In the genomic region with DNA sequence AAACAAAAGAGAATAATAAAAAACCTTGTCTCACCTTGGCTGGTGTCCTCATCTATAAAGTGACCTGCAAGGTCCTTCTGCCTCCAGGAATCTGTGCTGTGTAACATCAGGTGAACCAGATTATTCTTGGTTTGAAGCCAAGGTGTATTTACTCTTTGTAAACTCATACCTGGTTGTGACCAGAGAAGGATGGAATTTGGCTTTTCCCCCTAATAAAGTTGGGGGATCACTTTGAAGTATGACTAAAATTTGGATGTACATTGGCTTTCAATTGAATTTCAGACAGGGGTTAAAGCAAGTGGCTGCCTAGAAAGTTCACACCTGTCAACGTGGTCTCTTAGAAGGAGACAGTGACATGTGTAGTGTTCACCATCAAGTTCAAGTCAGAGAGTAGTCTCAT, we compare ENCODE assay signal across 20 cellular contexts.
"Had no signal": no experiment of that assay in that cellular context is flagged by ENCODE, and none has a peak within 500 bp of the region (broad histone marks: within the 10 kb centered on the region; RNA-seq: fewer than 3 reads in every experiment).

No MANE protein-coding gene starts in this region.

- H3K4me3 ChIP-seq: coronary artery, dorsolateral prefrontal cortex, esophagus squamous epithelium, gastrocnemius medialis, heart right ventricle, left lung, lower lobe of right lung, mucosa of descending colon had no signal

- DNase-seq: dermis blood vessel endothelial cell; dorsolateral prefrontal cortex; effector CD4-positive, alpha-beta T cell; effector memory CD4-positive, alpha-beta T cell; esophagus squamous epithelium; foreskin fibroblast; foreskin melanocyte; gastrocnemius medialis; glutamatergic neuron; head of caudate nucleus; heart right ventricle; hippocampal formation; left cardiac atrium; left lung; left ventricle myocardium superior; lower lobe of right lung; mesenchymal stem cell; mucosa of descending colon; naive B cell had no signal

- H3K4me1 ChIP-seq: esophagus squamous epithelium, gastrocnemius medialis, heart right ventricle, left lung, lower lobe of right lung had no signal

- H3K27ac ChIP-seq: coronary artery, dorsolateral prefrontal cortex, esophagus squamous epithelium, gastrocnemius medialis, heart right ventricle, left lung, lower lobe of right lung had no signal

- ATAC-seq: gastrocnemius medialis, heart right ventricle, left cardiac atrium, left lung, left ventricle myocardium superior, lower lobe of right lung, mucosa of descending colon had no signal

- H3K9me3 ChIP-seq: esophagus squamous epithelium, gastrocnemius medialis, heart right ventricle, left lung, lower lobe of right lung, mucosa of descending colon had no signal

- H3K27me3 ChIP-seq: esophagus squamous epithelium, gastrocnemius medialis, heart right ventricle had no signal

- H3K36me3 ChIP-seq: esophagus squamous epithelium, gastrocnemius medialis, heart right ventricle, left lung, lower lobe of right lung had no signal
